ENCODE assay signal across 1 cellular context in genomic region chr17:72338847-72339790, GRCh38.
A peak's percentile ranks its signal among the peaks of the same experiment; 100 is the strongest.
TF ChIP-seq lines count a peak whose summit lies in the region.

No MANE protein-coding gene starts in this region.

TF ChIP-seq in HepG2, 621 proteins besides CTCF, POLR2A, EP300 and RAD21 (continued from another document and continues in another):
- TF ChIP-seq, protein P1, sequence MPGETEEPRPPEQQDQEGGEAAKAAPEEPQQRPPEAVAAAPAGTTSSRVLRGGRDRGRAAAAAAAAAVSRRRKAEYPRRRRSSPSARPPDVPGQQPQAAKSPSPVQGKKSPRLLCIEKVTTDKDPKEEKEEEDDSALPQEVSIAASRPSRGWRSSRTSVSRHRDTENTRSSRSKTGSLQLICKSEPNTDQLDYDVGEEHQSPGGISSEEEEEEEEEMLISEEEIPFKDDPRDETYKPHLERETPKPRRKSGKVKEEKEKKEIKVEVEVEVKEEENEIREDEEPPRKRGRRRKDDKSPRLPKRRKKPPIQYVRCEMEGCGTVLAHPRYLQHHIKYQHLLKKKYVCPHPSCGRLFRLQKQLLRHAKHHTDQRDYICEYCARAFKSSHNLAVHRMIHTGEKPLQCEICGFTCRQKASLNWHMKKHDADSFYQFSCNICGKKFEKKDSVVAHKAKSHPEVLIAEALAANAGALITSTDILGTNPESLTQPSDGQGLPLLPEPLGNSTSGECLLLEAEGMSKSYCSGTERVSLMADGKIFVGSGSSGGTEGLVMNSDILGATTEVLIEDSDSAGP (CRISPR knock-in tag; IDR thresholded peaks at IDR 0.05; ENCODE audit: borderline replicate concordance): no peak
- peak; percentile 93 for TF ChIP-seq MED1 (CRISPR knock-in tag; IDR thresholded peaks at IDR 0.05)
- TF ChIP-seq, protein P2, sequence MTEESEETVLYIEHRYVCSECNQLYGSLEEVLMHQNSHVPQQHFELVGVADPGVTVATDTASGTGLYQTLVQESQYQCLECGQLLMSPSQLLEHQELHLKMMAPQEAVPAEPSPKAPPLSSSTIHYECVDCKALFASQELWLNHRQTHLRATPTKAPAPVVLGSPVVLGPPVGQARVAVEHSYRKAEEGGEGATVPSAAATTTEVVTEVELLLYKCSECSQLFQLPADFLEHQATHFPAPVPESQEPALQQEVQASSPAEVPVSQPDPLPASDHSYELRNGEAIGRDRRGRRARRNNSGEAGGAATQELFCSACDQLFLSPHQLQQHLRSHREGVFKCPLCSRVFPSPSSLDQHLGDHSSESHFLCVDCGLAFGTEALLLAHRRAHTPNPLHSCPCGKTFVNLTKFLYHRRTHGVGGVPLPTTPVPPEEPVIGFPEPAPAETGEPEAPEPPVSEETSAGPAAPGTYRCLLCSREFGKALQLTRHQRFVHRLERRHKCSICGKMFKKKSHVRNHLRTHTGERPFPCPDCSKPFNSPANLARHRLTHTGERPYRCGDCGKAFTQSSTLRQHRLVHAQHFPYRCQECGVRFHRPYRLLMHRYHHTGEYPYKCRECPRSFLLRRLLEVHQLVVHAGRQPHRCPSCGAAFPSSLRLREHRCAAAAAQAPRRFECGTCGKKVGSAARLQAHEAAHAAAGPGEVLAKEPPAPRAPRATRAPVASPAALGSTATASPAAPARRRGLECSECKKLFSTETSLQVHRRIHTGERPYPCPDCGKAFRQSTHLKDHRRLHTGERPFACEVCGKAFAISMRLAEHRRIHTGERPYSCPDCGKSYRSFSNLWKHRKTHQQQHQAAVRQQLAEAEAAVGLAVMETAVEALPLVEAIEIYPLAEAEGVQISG (CRISPR knock-in tag; IDR thresholded peaks at IDR 0.05): no peak
- peak; percentile 88; the same call in 1 of the 2 replicates for TF ChIP-seq GATA4 (IDR thresholded peaks at IDR 0.05; ENCODE audit: borderline replicate concordance, low read depth)
- TF ChIP-seq ZNF512 (CRISPR knock-in tag; IDR thresholded peaks at IDR 0.05): no peak
- TF ChIP-seq AHR (CRISPR knock-in tag; IDR thresholded peaks at IDR 0.05): no peak; the same call in 1 of the 2 replicates
- TF ChIP-seq ZNF75D (CRISPR knock-in tag; IDR thresholded peaks at IDR 0.05; ENCODE audit: borderline replicate concordance): no peak
- TF ChIP-seq ZBTB44 (CRISPR knock-in tag; IDR thresholded peaks at IDR 0.05): no peak
- no peak for TF ChIP-seq RNF219 (CRISPR knock-in tag; IDR thresholded peaks at IDR 0.05)
- peak; percentile 97 for TF ChIP-seq ETV5 (CRISPR knock-in tag; IDR thresholded peaks at IDR 0.05; ENCODE audit: borderline replicate concordance)
- TF ChIP-seq, protein P3, sequence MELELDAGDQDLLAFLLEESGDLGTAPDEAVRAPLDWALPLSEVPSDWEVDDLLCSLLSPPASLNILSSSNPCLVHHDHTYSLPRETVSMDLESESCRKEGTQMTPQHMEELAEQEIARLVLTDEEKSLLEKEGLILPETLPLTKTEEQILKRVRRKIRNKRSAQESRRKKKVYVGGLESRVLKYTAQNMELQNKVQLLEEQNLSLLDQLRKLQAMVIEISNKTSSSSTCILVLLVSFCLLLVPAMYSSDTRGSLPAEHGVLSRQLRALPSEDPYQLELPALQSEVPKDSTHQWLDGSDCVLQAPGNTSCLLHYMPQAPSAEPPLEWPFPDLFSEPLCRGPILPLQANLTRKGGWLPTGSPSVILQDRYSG (CRISPR knock-in tag; IDR thresholded peaks at IDR 0.05): no peak
- TF ChIP-seq HNF1A (IDR thresholded peaks at IDR 0.05; ENCODE audit: low read depth): 0 out of 2 replicates have a peak, but pooled peaks have one; percentile 22
- TF ChIP-seq HNF1A (CRISPR knock-in tag; IDR thresholded peaks at IDR 0.05; ENCODE audit: borderline replicate concordance): peak; percentile 46; the same call in 1 of the 2 replicates
- no peak for TF ChIP-seq KAT2B (IDR thresholded peaks at IDR 0.05; ENCODE audit: borderline replicate concordance, low read depth, low read length)
- TF ChIP-seq ZNF816 (CRISPR knock-in tag; IDR thresholded peaks at IDR 0.05; ENCODE audit: borderline replicate concordance): no peak
- no peak for TF ChIP-seq GZF1 (CRISPR knock-in tag; IDR thresholded peaks at IDR 0.05)
- TF ChIP-seq, protein P4, sequence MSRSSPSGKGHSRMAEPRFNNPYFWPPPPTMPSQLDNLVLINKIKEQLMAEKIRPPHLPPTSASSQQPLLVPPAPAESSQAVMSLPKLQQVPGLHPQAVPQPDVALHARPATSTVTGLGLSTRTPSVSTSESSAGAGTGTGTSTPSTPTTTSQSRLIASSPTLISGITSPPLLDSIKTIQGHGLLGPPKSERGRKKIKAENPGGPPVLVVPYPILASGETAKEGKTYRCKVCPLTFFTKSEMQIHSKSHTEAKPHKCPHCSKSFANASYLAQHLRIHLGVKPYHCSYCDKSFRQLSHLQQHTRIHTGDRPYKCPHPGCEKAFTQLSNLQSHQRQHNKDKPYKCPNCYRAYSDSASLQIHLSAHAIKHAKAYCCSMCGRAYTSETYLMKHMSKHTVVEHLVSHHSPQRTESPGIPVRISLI (CRISPR knock-in tag; IDR thresholded peaks at IDR 0.05; ENCODE audit: borderline replicate concordance): peak; percentile 29; the same call in 1 of the 2 replicates
- no peak for TF ChIP-seq JARID2 (CRISPR knock-in tag; IDR thresholded peaks at IDR 0.05; ENCODE audit: insufficient replicate concordance)
- no peak for TF ChIP-seq ZNF281 (CRISPR knock-in tag; IDR thresholded peaks at IDR 0.05; ENCODE audit: borderline replicate concordance)
- peak; percentile 45; the same call in 1 of the 2 replicates for TF ChIP-seq ZNF777 (CRISPR knock-in tag; IDR thresholded peaks at IDR 0.05)
- TF ChIP-seq, protein P5, sequence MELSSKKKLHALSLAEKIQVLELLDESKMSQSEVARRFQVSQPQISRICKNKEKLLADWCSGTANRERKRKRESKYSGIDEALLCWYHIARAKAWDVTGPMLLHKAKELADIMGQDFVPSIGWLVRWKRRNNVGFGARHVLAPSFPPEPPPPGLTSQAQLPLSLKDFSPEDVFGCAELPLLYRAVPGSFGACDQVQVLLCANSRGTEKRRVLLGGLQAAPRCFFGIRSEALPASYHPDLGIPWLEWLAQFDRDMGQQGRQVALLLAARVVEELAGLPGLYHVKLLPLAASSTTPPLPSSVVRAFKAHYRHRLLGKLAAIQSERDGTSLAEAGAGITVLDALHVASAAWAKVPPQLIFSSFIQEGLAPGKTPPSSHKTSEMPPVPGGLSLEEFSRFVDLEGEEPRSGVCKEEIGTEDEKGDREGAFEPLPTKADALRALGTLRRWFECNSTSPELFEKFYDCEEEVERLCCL (CRISPR knock-in tag; IDR thresholded peaks at IDR 0.05; ENCODE audit: borderline replicate concordance): no peak
- peak; percentile 80; the same call in 1 of the 2 replicates for TF ChIP-seq MEF2D (CRISPR knock-in tag; IDR thresholded peaks at IDR 0.05)
- TF ChIP-seq ZMYM2 (CRISPR knock-in tag; IDR thresholded peaks at IDR 0.05): 0 out of 2 replicates have a peak, but pooled peaks have one; percentile 26
- no peak for TF ChIP-seq ZNF207 (IDR thresholded peaks at IDR 0.05; ENCODE audit: borderline replicate concordance)
- TF ChIP-seq, protein P6, sequence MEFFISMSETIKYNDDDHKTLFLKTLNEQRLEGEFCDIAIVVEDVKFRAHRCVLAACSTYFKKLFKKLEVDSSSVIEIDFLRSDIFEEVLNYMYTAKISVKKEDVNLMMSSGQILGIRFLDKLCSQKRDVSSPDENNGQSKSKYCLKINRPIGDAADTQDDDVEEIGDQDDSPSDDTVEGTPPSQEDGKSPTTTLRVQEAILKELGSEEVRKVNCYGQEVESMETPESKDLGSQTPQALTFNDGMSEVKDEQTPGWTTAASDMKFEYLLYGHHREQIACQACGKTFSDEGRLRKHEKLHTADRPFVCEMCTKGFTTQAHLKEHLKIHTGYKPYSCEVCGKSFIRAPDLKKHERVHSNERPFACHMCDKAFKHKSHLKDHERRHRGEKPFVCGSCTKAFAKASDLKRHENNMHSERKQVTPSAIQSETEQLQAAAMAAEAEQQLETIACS (CRISPR knock-in tag; IDR thresholded peaks at IDR 0.05): no peak
- TF ChIP-seq NR2C2 (CRISPR knock-in tag; IDR thresholded peaks at IDR 0.05; ENCODE audit: borderline replicate concordance): peak; percentile 52; the same call in 1 of the 2 replicates
- no peak for TF ChIP-seq ZNF781 (CRISPR knock-in tag; IDR thresholded peaks at IDR 0.05; ENCODE audit: borderline replicate concordance, not compliant biosample characterization)
- TF ChIP-seq ZZZ3 (CRISPR knock-in tag; IDR thresholded peaks at IDR 0.05; ENCODE audit: borderline replicate concordance): no peak
- 0 out of 2 replicates have a peak, but pooled peaks have one; percentile 24 for TF ChIP-seq THAP11 (CRISPR knock-in tag; IDR thresholded peaks at IDR 0.05)
- TF ChIP-seq ZNF224 (CRISPR knock-in tag; IDR thresholded peaks at IDR 0.05): no peak
- no peak; the same call in 1 of the 2 replicates for TF ChIP-seq SIN3B (IDR thresholded peaks at IDR 0.05; ENCODE audit: low read length)
- TF ChIP-seq ZNF24 (IDR thresholded peaks at IDR 0.05): no peak
- TF ChIP-seq MIER3 (CRISPR knock-in tag; IDR thresholded peaks at IDR 0.05; ENCODE audit: borderline replicate concordance): no peak
- TF ChIP-seq SUZ12 (IDR thresholded peaks at IDR 0.05; ENCODE audit: low read depth, low read length): no peak
